ENCODE assay signal across 18 cellular contexts in the genomic region with DNA sequence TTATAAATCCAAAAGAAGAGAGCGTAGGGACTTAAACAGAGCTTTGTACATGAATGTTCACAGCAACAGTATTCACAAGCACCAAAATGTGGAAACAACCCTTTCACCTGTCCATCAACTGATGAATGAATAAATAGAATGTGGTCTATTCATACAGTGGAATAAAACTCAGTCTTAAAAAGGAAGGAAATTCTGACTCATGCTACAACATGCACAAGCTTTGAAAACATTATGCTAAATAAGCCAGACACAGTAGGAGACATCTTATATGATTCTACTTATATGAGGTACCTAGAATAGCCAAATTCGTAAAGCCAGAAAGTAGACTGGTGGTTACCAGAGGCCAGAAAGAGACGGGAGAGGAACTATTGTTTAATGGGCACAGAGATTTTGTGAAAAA.
"Had no signal": no experiment of that assay in that cellular context is flagged by ENCODE, and none has a peak within 500 bp of the region (broad histone marks: within the 10 kb centered on the region; RNA-seq: fewer than 3 reads in every experiment).

No MANE protein-coding gene starts in this region.

- H3K36me3 ChIP-seq: gastrocnemius medialis, neutrophil, pancreas, upper lobe of left lung had no signal

- H3K4me1 ChIP-seq: gastrocnemius medialis, psoas muscle, upper lobe of left lung had no signal

- H3K27me3 ChIP-seq: pancreas, upper lobe of left lung had no signal

- H3K27ac ChIP-seq: gastrocnemius medialis, neutrophil, pancreas, psoas muscle, upper lobe of left lung had no signal

- ATAC-seq: activated T-cell treated with anti-CD3 and anti-CD28 coated beads, Interleukin-2, amount 50 U/mL, for 72 hours; gastrocnemius medialis; left ventricle myocardium superior; pancreas; psoas muscle; right cardiac atrium; stimulated activated naive CD8-positive, alpha-beta T cell treated with anti-CD3 and anti-CD28 coated beads, Interleukin-15, Interleukin-2, amounts not matched to agents 100 U/mL and 50 U/mL, for 24 hours had no signal

- DNase-seq: activated CD4-positive, alpha-beta memory T cell treated with anti-CD3 and anti-CD28 coated beads, Interleukin-2, amount 10 ng/mL, durations not matched to agents 7 days and 5 days; activated CD4-positive, alpha-beta T cell treated with anti-CD3 and anti-CD28 coated beads for 48 hours; activated effector memory CD4-positive, alpha-beta T cell treated with Interleukin-2 at 50 U/mL for 16 hours; activated naive CD4-positive, alpha-beta T cell treated with anti-CD3 and anti-CD28 coated beads for 36 hours; activated naive CD8-positive, alpha-beta T cell treated with anti-CD3 and anti-CD28 coated beads, Interleukin-2, amount 10 ng/mL, durations not matched to agents 7 days and 5 days; activated T-cell treated with anti-CD3 and anti-CD28 coated beads, Interleukin-2, amount 50 U/mL, for 72 hours; caudate nucleus; effector CD8-positive, alpha-beta T cell; gastrocnemius medialis; hypothalamus; left ventricle myocardium superior; pancreas; psoas muscle; right cardiac atrium; stimulated activated CD4-positive, alpha-beta T cell treated with anti-CD3 and anti-CD28 coated beads, Interleukin-4, amount 100 ng/mL, for 24 hours; stimulated activated naive CD8-positive, alpha-beta T cell treated with anti-CD3 and anti-CD28 coated beads, Interleukin-15, Interleukin-2, amounts not matched to agents 100 U/mL and 50 U/mL, for 24 hours had no signal

- H3K9me3 ChIP-seq: gastrocnemius medialis, neutrophil, pancreas had no signal

- H3K4me3 ChIP-seq: gastrocnemius medialis, pancreas, psoas muscle, upper lobe of left lung had no signal
